In the genomic region with DNA sequence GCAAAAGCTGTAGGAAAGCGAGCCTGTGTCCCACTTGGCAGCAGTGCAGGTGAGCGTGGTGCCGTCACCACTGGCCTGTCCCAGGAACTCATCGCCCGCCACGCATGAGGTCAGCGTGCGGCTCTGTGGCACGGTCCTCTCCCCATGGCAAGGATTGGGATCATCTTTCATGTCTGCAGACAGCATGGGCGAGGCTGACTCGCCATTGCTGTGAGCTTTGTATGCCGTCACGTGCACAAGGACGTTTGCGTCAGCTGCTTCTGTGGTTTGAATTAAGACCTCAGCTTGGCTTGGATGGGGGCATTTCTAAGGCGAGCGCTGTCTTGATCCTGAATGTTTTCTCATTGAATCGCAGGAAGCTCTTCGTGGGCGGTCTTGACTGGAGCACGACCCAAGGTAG, we compare ENCODE assay signal across 7 cellular contexts. TPM values are rescaled to one million over a fixed set of nuclear protein-coding genes. Genes with fewer than 3 reads are reported as not detected.
DNase-seq lines count a peak whose midpoint lies in the region; ATAC-seq and TF ChIP-seq lines count a peak whose summit lies in the region.
"Had no signal": no experiment of that assay in that cellular context is flagged by ENCODE, and none has a peak within 500 bp of the region (broad histone marks: within the 10 kb centered on the region; RNA-seq: fewer than 3 reads in every experiment).

No MANE protein-coding gene starts in this region.

- peaks cover 0 to 58% (median 21%) of the 10 kb centered on the region in 4 donors for H3K4me1 ChIP-seq in right lobe of liver

- WGBS in right lobe of liver (ENCODE audit: insufficient coverage, low coverage, low lambda C conversion rate, missing lambda C conversion rate) = 65% methylated on average over 7 of the region's 21 CpGs

- H3K27me3 ChIP-seq in right lobe of liver = no peaks in the 10 kb centered on the region

- ATAC-seq in stimulated activated naive CD8-positive, alpha-beta T cell treated with anti-CD3 and anti-CD28 coated beads, Interleukin-15, amount 100 ng/mL, for 72 hours = no peak
- peak in 3 of 4 donors; percentile 31 to 37 (median 35) for ATAC-seq in right lobe of liver
- ATAC-seq in GM18505 (IDR thresholded peaks at IDR 0.05; ENCODE audit: unreplicated experiment) = no peak

- H3K4me3 Mint-ChIP-seq in stimulated activated naive CD8-positive, alpha-beta T cell treated with anti-CD3 and anti-CD28 coated beads, Interleukin-15, Interleukin-2, amounts not matched to agents 100 ng/mL and 50 ng/mL, for 24 hours = no peak overlapping the region
- H3K4me3 Mint-ChIP-seq in stimulated activated naive CD8-positive, alpha-beta T cell treated with anti-CD3 and anti-CD28 coated beads, Interleukin-15, amount 100 ng/mL, for 72 hours = no peak overlapping the region

- H3K27me3 Mint-ChIP-seq in stimulated activated naive CD8-positive, alpha-beta T cell treated with anti-CD3 and anti-CD28 coated beads, Interleukin-15, Interleukin-2, amounts not matched to agents 100 ng/mL and 50 ng/mL, for 24 hours = no peaks in the 10 kb centered on the region
- H3K27me3 Mint-ChIP-seq in stimulated activated naive CD8-positive, alpha-beta T cell treated with anti-CD3 and anti-CD28 coated beads, Interleukin-15, amount 100 ng/mL, for 72 hours = no peaks in the 10 kb centered on the region

- no peak for DNase-seq in stimulated activated naive CD8-positive, alpha-beta T cell treated with anti-CD3 and anti-CD28 coated beads, Interleukin-15, amount 100 ng/mL, for 72 hours
- DNase-seq in right lobe of liver (peak in 2 of 3 donors; percentile 53 to 54), kidney glomerular epithelial cell (lab: John Stamatoyannopoulos, UW) (no peak), GF-D8 (lab: John Stamatoyannopoulos, UW) (no peak)
- DNase-seq: NCI-H1930 had no signal

- no peaks in the 10 kb centered on the region for H3K9me3 Mint-ChIP-seq in stimulated activated naive CD8-positive, alpha-beta T cell treated with anti-CD3 and anti-CD28 coated beads, Interleukin-15, Interleukin-2, amounts not matched to agents 100 ng/mL and 50 ng/mL, for 24 hours
- H3K9me3 Mint-ChIP-seq in stimulated activated naive CD8-positive, alpha-beta T cell treated with anti-CD3 and anti-CD28 coated beads, Interleukin-15, amount 100 ng/mL, for 72 hours = no peaks in the 10 kb centered on the region

- H3K36me3 Mint-ChIP-seq in stimulated activated naive CD8-positive, alpha-beta T cell treated with anti-CD3 and anti-CD28 coated beads, Interleukin-15, Interleukin-2, amounts not matched to agents 100 ng/mL and 50 ng/mL, for 24 hours (ENCODE audit: low read depth) = peaks cover 44% of the 10 kb centered on the region

- peak overlapping the region in 1 of 3 donors; percentile 2 for H3K27ac ChIP-seq in right lobe of liver

- H3K4me3 ChIP-seq in right lobe of liver = no peak overlapping the region

- no peak for TF ChIP-seq CTCF in right lobe of liver (IDR thresholded peaks at IDR 0.05)

- H3K4me1 Mint-ChIP-seq in stimulated activated naive CD8-positive, alpha-beta T cell treated with anti-CD3 and anti-CD28 coated beads, Interleukin-15, Interleukin-2, amounts not matched to agents 100 ng/mL and 50 ng/mL, for 24 hours (ENCODE audit: low read depth) = peaks cover 51% of the 10 kb centered on the region
- H3K4me1 Mint-ChIP-seq in stimulated activated naive CD8-positive, alpha-beta T cell treated with anti-CD3 and anti-CD28 coated beads, Interleukin-15, amount 100 ng/mL, for 72 hours = peaks cover 52% of the 10 kb centered on the region

- intact Hi-C loops in right lobe of liver (cut with DNase I) = no loop called here

- H3K36me3 ChIP-seq in right lobe of liver = peaks cover 0 to 36% (median 16%) of the 10 kb centered on the region in 4 donors

- TF ChIP-seq POLR2A in right lobe of liver (IDR thresholded peaks at IDR 0.05) (no peak), GM18505 (IDR thresholded peaks at IDR 0.05; ENCODE audit: borderline replicate concordance, extremely low read depth, insufficient read depth, insufficient read length) (no peak)

- H3K9me3 ChIP-seq in right lobe of liver = no peaks in the 10 kb centered on the region

- peak overlapping the region; percentile 52 for H3K27ac Mint-ChIP-seq in stimulated activated naive CD8-positive, alpha-beta T cell treated with anti-CD3 and anti-CD28 coated beads, Interleukin-15, Interleukin-2, amounts not matched to agents 100 ng/mL and 50 ng/mL, for 24 hours
- peak overlapping the region in 1 of 2 donors; percentile 85 for H3K27ac Mint-ChIP-seq in stimulated activated naive CD8-positive, alpha-beta T cell treated with anti-CD3 and anti-CD28 coated beads, Interleukin-15, amount 100 ng/mL, for 72 hours

RNA-seq across cellular contexts. Expression of a gene that starts 9.8 kb away (rescaled TPM):
- 10 to 100 TPM; 22.3 to 50.9 (median 42.2) TPM for total RNA-seq in right lobe of liver

RNA-seq across cellular contexts. Expression of a gene that starts 15.8 kb away (rescaled TPM):
- total RNA-seq in right lobe of liver = 100 to 1,000 TPM; 151 to 380 (median 221) TPM

RNA-seq across cellular contexts. Expression of a gene that starts 21.1 kb away (rescaled TPM):
- 1,000 to 10,000 TPM in 2 of 6 experiments, 100 to 1,000 TPM in 4; 334 to 1,615 (median 355) TPM for total RNA-seq in right lobe of liver

RNA-seq across cellular contexts. Expression of a gene that starts 32.8 kb away (rescaled TPM):
- total RNA-seq in right lobe of liver = under 1 TPM in 3 of 6 experiments, not detected in 3; 0.06 to 0.13 (median 0.06) TPM

RNA-seq across cellular contexts. Expression of a gene that starts 33.4 kb away (rescaled TPM):
- 100 to 1,000 TPM in 2 of 6 experiments, 10 to 100 TPM in 4; 70.1 to 210 (median 85.0) TPM for total RNA-seq in right lobe of liver

Comparison
In these comparisons a context has a peak if more than half of its experiments do, and no peak if none do; other contexts are left out.
1. ATAC-seq: peak in right lobe of liver (3 of 4); none in stimulated activated naive CD8-positive, alpha-beta T cell treated with anti-CD3 and anti-CD28 coated beads, Interleukin-15, amount 100 ng/mL, for 72 hours (single experiment) and GM18505 (single experiment).
2. DNase-seq: peak in right lobe of liver (2 of 3); none in stimulated activated naive CD8-positive, alpha-beta T cell treated with anti-CD3 and anti-CD28 coated beads, Interleukin-15, amount 100 ng/mL, for 72 hours (0 of 2), kidney glomerular epithelial cell (single experiment) and GF-D8 (single experiment).